ENCODE assay signal across 8 cellular contexts in the genomic region with DNA sequence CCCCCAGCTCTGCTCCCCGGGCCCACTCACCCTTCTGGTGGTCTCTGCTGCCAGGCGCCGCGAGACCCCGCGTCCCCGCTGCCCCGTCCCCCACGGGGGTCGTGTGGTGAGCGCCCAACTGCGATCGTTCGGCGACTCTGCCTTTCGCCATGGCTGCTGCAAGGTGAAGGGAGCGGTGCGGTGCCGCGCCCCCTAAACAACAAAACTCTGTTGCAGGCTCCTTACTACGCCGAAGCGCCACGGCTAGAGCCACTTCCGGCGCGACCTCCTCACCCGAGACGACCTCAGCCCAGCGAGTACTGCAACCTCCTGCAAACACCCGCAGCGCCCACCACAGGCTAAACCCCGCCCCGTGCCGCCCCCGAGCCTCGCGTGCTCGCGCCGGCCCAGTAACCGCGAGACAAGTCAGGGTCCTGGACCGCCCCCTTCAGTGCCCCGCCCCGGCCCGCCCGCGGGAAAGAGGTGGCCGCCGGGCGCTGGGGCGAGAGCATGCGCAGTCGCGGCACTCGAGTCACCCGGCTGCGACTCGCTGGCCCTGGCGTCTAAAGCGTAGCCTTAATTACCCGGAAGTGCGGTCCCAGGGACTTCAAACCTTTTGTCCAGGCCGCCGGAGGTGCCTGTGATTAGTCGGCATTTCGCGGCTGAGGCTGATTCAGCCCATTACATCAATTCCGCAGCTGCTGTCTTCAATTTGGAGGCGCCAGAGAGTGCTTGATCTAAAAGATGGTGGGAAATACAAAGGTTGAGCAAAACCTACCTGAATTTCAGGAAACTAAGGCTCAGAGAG. TPM values are rescaled to one million over a fixed set of nuclear protein-coding genes. Genes with fewer than 3 reads are reported as not detected.
DNase-seq lines count a peak whose midpoint lies in the region; ATAC-seq and TF ChIP-seq lines count a peak whose summit lies in the region.

A gene with protein sequence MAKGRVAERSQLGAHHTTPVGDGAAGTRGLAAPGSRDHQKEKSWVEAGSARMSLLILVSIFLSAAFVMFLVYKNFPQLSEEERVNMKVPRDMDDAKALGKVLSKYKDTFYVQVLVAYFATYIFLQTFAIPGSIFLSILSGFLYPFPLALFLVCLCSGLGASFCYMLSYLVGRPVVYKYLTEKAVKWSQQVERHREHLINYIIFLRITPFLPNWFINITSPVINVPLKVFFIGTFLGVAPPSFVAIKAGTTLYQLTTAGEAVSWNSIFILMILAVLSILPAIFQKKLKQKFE (minus strand): TSS at position 303 of the 787 bp plus-strand sequence. CDS start 152 bp downstream, at position 151.

- no peaks in the 10 kb centered on the region for H3K36me3 ChIP-seq in adipocyte (ENCODE audit: control insufficient read depth, insufficient read depth, low read length, severe bottlenecking)

- TF ChIP-seq CTCF in GM12865 (IDR thresholded peaks at IDR 0.05; ENCODE audit: insufficient read depth, low read depth, low read length, missing control alignments): no peak
- TF ChIP-seq CTCF in type B pancreatic cell (conservative IDR thresholded peaks at IDR 0.05): no peak

- peaks cover 14% of the 10 kb centered on the region for H3K36me3 Mint-ChIP-seq in type B pancreatic cell

- H3K9me3 Mint-ChIP-seq in type B pancreatic cell: peaks cover 4% of the 10 kb centered on the region

- peaks cover 9% of the 10 kb centered on the region for H3K27me3 Mint-ChIP-seq in type B pancreatic cell

- H3K27ac Mint-ChIP-seq in type B pancreatic cell: peak within 1 kb of the TSS; percentile 98

- intact Hi-C loops in cardiac septum (cut with DNase I): loop anchor here (1.0 to 5.0 kb wide), 3 partner anchors 47 to 146 kb away; partner anchors contain the start of genes DENND5A and ZNF143

- peak within 1 kb of the TSS; percentile 98 for H3K9ac ChIP-seq in adipocyte (ENCODE audit: low read length)

- peak; percentile 99 for DNase-seq in GM12865 (ENCODE audit: low read depth)
- peak; percentile 93 for DNase-seq in NCI-H1417 treated with DMSO at 0.1 percent for 48 hours (lab: John Stamatoyannopoulos, UW)
- peak; percentile 99 for DNase-seq in SW480 (ENCODE audit: low spot score)
- peak; percentile 99 for DNase-seq in adipocyte (ENCODE audit: low read depth)
- peak; percentile 98 for DNase-seq in cardiac septum (ENCODE audit: low spot score)
- DNase-seq in pons (ENCODE audit: low spot score): peak; percentile 97
- DNase-seq in type B pancreatic cell (ENCODE audit: extremely low spot score, unreplicated experiment): peak; percentile 100

- peaks cover 16% of the 10 kb centered on the region for H3K4me1 ChIP-seq in adipocyte (ENCODE audit: control insufficient read depth, insufficient read depth, low read length)

- H3K4me3 Mint-ChIP-seq in type B pancreatic cell: peak within 1 kb of the TSS; percentile 97

- no peaks in the 10 kb centered on the region for H3K9me3 ChIP-seq in adipocyte (ENCODE audit: control insufficient read depth, low read length)

- H3K4me1 Mint-ChIP-seq in type B pancreatic cell (ENCODE audit: unreplicated experiment): peaks cover 42% of the 10 kb centered on the region

- H3K4me3 ChIP-seq in GM12865 (ENCODE audit: low read depth, low read length) (peak within 1 kb of the TSS; percentile 98), adipocyte (ENCODE audit: low read length) (peak within 1 kb of the TSS; percentile 100)

- peak; percentile 97 for ATAC-seq in HG02763 (IDR thresholded peaks at IDR 0.05; ENCODE audit: unreplicated experiment)

- no peaks in the 10 kb centered on the region for H3K27me3 ChIP-seq in adipocyte (replicated peaks; ENCODE audit: control insufficient read depth, insufficient read depth, low read length)

RNA-seq across cellular contexts. Expression of the gene that starts here (rescaled TPM):
- total RNA-seq in cardiac septum (18.2 TPM), type B pancreatic cell (ENCODE audit: low replicate concordance) (46.5 and 49.6 TPM in 2 replicates)

Comparison
In these comparisons a context has a peak if more than half of its experiments do, and no peak if none do; other contexts are left out.
1. Peak in every context shown above with its lines: DNase-seq, ATAC-seq and H3K4me3 ChIP-seq.